8 cellular contexts compared by ENCODE assay signal in the genomic region with DNA sequence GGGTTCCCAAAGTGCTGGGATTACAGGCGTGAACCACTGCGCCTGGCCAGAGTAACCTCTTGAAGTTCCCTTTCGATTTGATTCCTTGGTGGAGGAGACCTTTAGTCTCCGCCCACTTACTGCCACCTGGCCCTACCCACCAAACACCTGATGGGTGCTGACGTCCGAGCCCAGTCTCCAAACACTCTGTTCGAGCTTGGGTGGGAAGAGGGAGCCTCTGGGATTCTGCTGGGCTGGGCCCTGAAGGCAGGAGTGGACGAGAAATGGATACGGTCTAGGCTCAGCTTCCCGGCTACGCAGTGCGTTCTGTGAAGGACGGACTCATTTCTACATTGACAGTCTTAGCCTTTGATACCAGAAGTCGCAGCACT. TPM values are rescaled to one million over a fixed set of nuclear protein-coding genes. Genes with fewer than 3 reads are reported as not detected.
A peak's percentile ranks its signal among the peaks of the same experiment; 100 is the strongest.
DNase-seq lines count a peak whose midpoint lies in the region; ATAC-seq and TF ChIP-seq lines count a peak whose summit lies in the region.

No MANE protein-coding gene starts in this region.

- peaks cover 26% of the 10 kb centered on the region for H3K4me1 Mint-ChIP-seq in memory B cell

- ATAC-seq in memory B cell (ENCODE audit: low read depth) = peak; percentile 35
- peak; percentile 69 for ATAC-seq in upper lobe of right lung
- no peak for ATAC-seq in GM18870 (IDR thresholded peaks at IDR 0.05; ENCODE audit: unreplicated experiment)

- H3K36me3 Mint-ChIP-seq in memory B cell = no peaks in the 10 kb centered on the region

- intact Hi-C loops in upper lobe of right lung (cut with DNase I) = no loop called here

- peak overlapping the region; percentile 55 for H2AFZ ChIP-seq in ACC112 (ENCODE audit: low read length, unreplicated experiment)

- peak overlapping the region; percentile 95 for H3K4me3 Mint-ChIP-seq in memory B cell

- H3K79me2 ChIP-seq in ACC112 (ENCODE audit: control insufficient read depth, insufficient read depth, low read length, unreplicated experiment) = peaks cover 64% of the 10 kb centered on the region

- H3K36me3 ChIP-seq in ACC112 (ENCODE audit: insufficient read depth, low read length) (peaks cover 11% of the 10 kb centered on the region; the same call in 1 of the 2 replicates), upper lobe of right lung (no peaks in the 10 kb centered on the region)

- H3K27me3 Mint-ChIP-seq in memory B cell = peaks cover 2% of the 10 kb centered on the region

- no peaks in the 10 kb centered on the region for H3K9me3 ChIP-seq in upper lobe of right lung

- TF ChIP-seq CTCF in upper lobe of right lung (IDR thresholded peaks at IDR 0.05) = no peak

- DNase-seq in HK-2 (ENCODE audit: unreplicated experiment) = peak; percentile 78
- peak; percentile 69 to 70 for DNase-seq in SHP77 (lab: John Stamatoyannopoulos, UW)
- peak; percentile 39 for DNase-seq in dermis blood vessel endothelial cell
- no peak for DNase-seq in memory B cell (ENCODE audit: low spot score in 2 of 2)
- peak; percentile 88 for DNase-seq in upper lobe of right lung
- DNase-seq in OCI-M1 (lab: John Stamatoyannopoulos, UW) = no peak

- peaks cover 74% of the 10 kb centered on the region for H3K4me1 ChIP-seq in ACC112 (ENCODE audit: control insufficient read depth, insufficient read depth, low read length, unreplicated experiment)
- H3K4me1 ChIP-seq in upper lobe of right lung = peaks cover 64% of the 10 kb centered on the region

- H3K9me3 Mint-ChIP-seq in memory B cell = no peaks in the 10 kb centered on the region

- peak overlapping the region; percentile 83 for H3K27ac Mint-ChIP-seq in memory B cell

- H3K27ac ChIP-seq in ACC112 (ENCODE audit: low read depth, low read length) (peak overlapping the region; percentile 98), upper lobe of right lung (peak overlapping the region; percentile 96)

- H3K4me3 ChIP-seq in ACC112 (ENCODE audit: low read depth, low read length) = peak overlapping the region; percentile 82
- H3K4me3 ChIP-seq in upper lobe of right lung = peak overlapping the region; percentile 90

- H3K27me3 ChIP-seq in ACC112 (ENCODE audit: insufficient read depth, low read length) (no peaks in the 10 kb centered on the region), upper lobe of right lung (no peaks in the 10 kb centered on the region)

RNA-seq across cellular contexts. Expression of gene ITGA3, which starts 0.9 kb away (rescaled TPM):
- 116 and 190 TPM in 2 replicates for total RNA-seq in dermis blood vessel endothelial cell
- total RNA-seq in upper lobe of right lung = 212 TPM

RNA-seq across cellular contexts. Expression of gene PDK2, which starts 40.1 kb away (rescaled TPM):
- total RNA-seq in dermis blood vessel endothelial cell (12.3 and 20.8 TPM in 2 replicates), upper lobe of right lung (30.2 TPM)

Comparison
In these comparisons a context has a peak if more than half of its experiments do, and no peak if none do; other contexts are left out.
1. DNase-seq: peak in HK-2 (single experiment), SHP77 (2 of 2), dermis blood vessel endothelial cell (single experiment) and upper lobe of right lung (single experiment); none in memory B cell (0 of 2) and OCI-M1 (single experiment).